In genomic region chr9:135065804-135066203, GRCh38 we compare ENCODE assay signal across 23 cellular contexts. TPM values are rescaled to one million over a fixed set of nuclear protein-coding genes. Genes with fewer than 3 reads are reported as not detected.
"Had no signal": no experiment of that assay in that cellular context is flagged by ENCODE, and none has a peak within 500 bp of the region (broad histone marks: within the 10 kb centered on the region; RNA-seq: fewer than 3 reads in every experiment).

No MANE protein-coding gene starts in this region.

- H3K4me1 ChIP-seq: prostate gland, right atrium auricular region, suprapubic skin, transverse colon, vagina had no signal

- H3K36me3 Mint-ChIP-seq: immature natural killer cell; natural killer cell treated with Interleukin-12 subunit alpha and Interleukin-12 subunit beta and Interleukin-15 and Interleukin-18, amount 100 ng/mL, for 72 hours had no signal

- H3K4me3 ChIP-seq: lung, mucosa of descending colon, prostate gland, right atrium auricular region, skin epidermis, suprapubic skin, transverse colon, vagina had no signal

- H3K36me3 ChIP-seq: neutrophil, prostate gland, right atrium auricular region, suprapubic skin, transverse colon, vagina had no signal

- H3K27me3 ChIP-seq: right atrium auricular region, vagina had no signal

- H3K9me3 ChIP-seq: neutrophil, prostate gland, right atrium auricular region, transverse colon, vagina had no signal

- H3K4me1 Mint-ChIP-seq: immature natural killer cell, mesothelial cell of epicardium had no signal

- H3K4me3 Mint-ChIP-seq: effector memory CD8-positive, alpha-beta T cell; immature natural killer cell; memory B cell; mesothelial cell of epicardium; naive B cell; natural killer cell treated with Interleukin-12 subunit alpha and Interleukin-12 subunit beta and Interleukin-15 and Interleukin-18, amount 100 ng/mL, for 72 hours; neural crest cell; stimulated activated naive B cell treated with anti-CD40 and anti-IgM and Interleukin-4, amounts not matched to agents 10 μg/mL and 1 μg/mL and 100 μg/mL, for 72 hours; stimulated activated naive CD8-positive, alpha-beta T cell treated with anti-CD3 and anti-CD28 coated beads, Interleukin-15, Interleukin-2, amounts not matched to agents 100 ng/mL and 50 ng/mL, for 24 hours had no signal

- DNase-seq: cortex of kidney; effector memory CD8-positive, alpha-beta T cell; hypothalamus; immature natural killer cell; naive B cell; stimulated activated CD4-positive, alpha-beta T cell treated with anti-CD3 and anti-CD28 coated beads, Interleukin-15, amount 100 ng/mL, for 24 hours; stimulated activated CD4-positive, alpha-beta T cell treated with anti-CD3 and anti-CD28 coated beads, Interleukin-2, amount 100 ng/mL, for 48 hours; stimulated activated naive B cell treated with anti-CD40 and anti-IgM and Interleukin-4, amounts not matched to agents 10 μg/mL and 1 μg/mL and 100 μg/mL, for 72 hours; transverse colon had no signal

- ATAC-seq: effector memory CD8-positive, alpha-beta T cell; left lobe of liver; mucosa of descending colon; stimulated activated naive B cell treated with anti-CD40 and anti-IgM and Interleukin-4, amounts not matched to agents 10 μg/mL and 1 μg/mL and 100 μg/mL, for 72 hours had no signal

- H3K27ac ChIP-seq: neutrophil, prostate gland, right atrium auricular region, skin epidermis, suprapubic skin, transverse colon, vagina had no signal

- H3K9me3 Mint-ChIP-seq: immature natural killer cell; natural killer cell treated with Interleukin-12 subunit alpha and Interleukin-12 subunit beta and Interleukin-15 and Interleukin-18, amount 100 ng/mL, for 72 hours had no signal

- H3K27ac Mint-ChIP-seq: effector memory CD8-positive, alpha-beta T cell; immature natural killer cell; memory B cell; mesothelial cell of epicardium; naive B cell; natural killer cell treated with Interleukin-12 subunit alpha and Interleukin-12 subunit beta and Interleukin-15 and Interleukin-18, amount 100 ng/mL, for 72 hours; stimulated activated naive B cell treated with anti-CD40 and anti-IgM and Interleukin-4, amounts not matched to agents 10 μg/mL and 1 μg/mL and 100 μg/mL, for 72 hours; stimulated activated naive CD8-positive, alpha-beta T cell treated with anti-CD3 and anti-CD28 coated beads, Interleukin-15, Interleukin-2, amounts not matched to agents 100 ng/mL and 50 ng/mL, for 24 hours had no signal

RNA-seq across cellular contexts. Expression of gene OLFM1, which starts 21.7 kb away (rescaled TPM):
- total RNA-seq: natural killer cell treated with Interleukin-12 subunit alpha and Interleukin-12 subunit beta and Interleukin-15 and Interleukin-18, amount 100 ng/mL, for 72 hours had no signal
- polyA plus RNA-seq: immature natural killer cell had no signal
